ENCODE assay signal across 1 cellular context in genomic region chr1:92536593-92537332, GRCh38.
TF ChIP-seq lines count a peak whose summit lies in the region.

No MANE protein-coding gene starts in this region.

TF ChIP-seq in GM12878, 131 proteins besides CTCF, POLR2A, EP300 and RAD21 (continued from another document and continues in another):
- TF ChIP-seq ELK1 (IDR thresholded peaks at IDR 0.05; ENCODE audit: low read depth, low read length) = no peak
- TF ChIP-seq HDGF (IDR thresholded peaks at IDR 0.05) = no peak
- no peak for TF ChIP-seq HCFC1 (IDR thresholded peaks at IDR 0.05; ENCODE audit: low read length)
- no peak for TF ChIP-seq ZNF274 (IDR thresholded peaks at IDR 0.05; ENCODE audit: insufficient read depth, insufficient read length)
- TF ChIP-seq SP1 (IDR thresholded peaks at IDR 0.05; ENCODE audit: low read depth, low read length) = peak; percentile 30
- no peak for TF ChIP-seq MYC (IDR thresholded peaks at IDR 0.05; ENCODE audit: insufficient read depth, insufficient read length, insufficient replicate concordance, low read length, severe bottlenecking)
- no peak for TF ChIP-seq HDAC6 (IDR thresholded peaks at IDR 0.05; ENCODE audit: unreplicated experiment)
- TF ChIP-seq MAX (IDR thresholded peaks at IDR 0.05; ENCODE audit: low read depth, low read length) = no peak
- peak; percentile 66 for TF ChIP-seq IKZF1 (conservative IDR thresholded peaks at IDR 0.05)
- TF ChIP-seq NR2C2 (IDR thresholded peaks at IDR 0.05; ENCODE audit: borderline replicate concordance, control insufficient read depth, insufficient read length, low read depth) = no peak
- TF ChIP-seq MEF2B (IDR thresholded peaks at IDR 0.05; ENCODE audit: partially characterized antibody, poor library complexity, severe bottlenecking) = peak; percentile 62
- peak; percentile 65 for TF ChIP-seq ATF2 (IDR thresholded peaks at IDR 0.05; ENCODE audit: low read length)
- no peak for TF ChIP-seq FOS (IDR thresholded peaks at IDR 0.05; ENCODE audit: borderline replicate concordance, extremely low read depth, insufficient read length)
- TF ChIP-seq SMAD5 (IDR thresholded peaks at IDR 0.05; ENCODE audit: low read depth) = no peak
- no peak for TF ChIP-seq ASH2L (IDR thresholded peaks at IDR 0.05; ENCODE audit: borderline replicate concordance, low read depth)
- TF ChIP-seq CHD1 (IDR thresholded peaks at IDR 0.05; ENCODE audit: low read depth, low read length) = no peak
- TF ChIP-seq NFYA (IDR thresholded peaks at IDR 0.05; ENCODE audit: borderline replicate concordance, low read depth, low read length) = no peak
- TF ChIP-seq SIN3A (IDR thresholded peaks at IDR 0.05; ENCODE audit: low read depth, low read length) = no peak
- peak; percentile 62 for TF ChIP-seq BCL3 (IDR thresholded peaks at IDR 0.05; ENCODE audit: borderline replicate concordance, insufficient read depth, low read depth, low read length, poor library complexity, severe bottlenecking)
- TF ChIP-seq ZBTB4 (CRISPR knock-in tag; IDR thresholded peaks at IDR 0.05) = no peak
- no peak for TF ChIP-seq EED (IDR thresholded peaks at IDR 0.05; ENCODE audit: low read depth)
- TF ChIP-seq ZNF217 (IDR thresholded peaks at IDR 0.05) = peak; percentile 63; the same call in 1 of the 2 replicates
- peak; percentile 72 to 73; a peak in 2 of 4 replicates for TF ChIP-seq IKZF2 (IDR thresholded peaks at IDR 0.05)
- no peak for TF ChIP-seq STAT1 (conservative IDR thresholded peaks at IDR 0.05)
- no peak for TF ChIP-seq POLR2AphosphoS5 (IDR thresholded peaks at IDR 0.05; ENCODE audit: low read length)
- no peak for TF ChIP-seq ZBED1 (IDR thresholded peaks at IDR 0.05; ENCODE audit: borderline replicate concordance)
- TF ChIP-seq BRCA1 (IDR thresholded peaks at IDR 0.05; ENCODE audit: low read depth, low read length) = no peak
- TF ChIP-seq NR2C1 (IDR thresholded peaks at IDR 0.05) = peak; percentile 12; the same call in 1 of the 2 replicates
- TF ChIP-seq POU2F2 (IDR thresholded peaks at IDR 0.05; ENCODE audit: borderline replicate concordance, low read depth, low read length) = 0 out of 3 replicates have a peak, but pooled peaks have one; percentile 9
- no peak for TF ChIP-seq RCOR1 (conservative IDR thresholded peaks at IDR 0.05; ENCODE audit: low read depth, low read length)
- no peak for TF ChIP-seq ATF3 (IDR thresholded peaks at IDR 0.05; ENCODE audit: borderline replicate concordance, extremely low read depth, low read depth, low read length)
- no peak for TF ChIP-seq BACH1 (IDR thresholded peaks at IDR 0.05; ENCODE audit: borderline replicate concordance)
- TF ChIP-seq ZNF622 (IDR thresholded peaks at IDR 0.05) = no peak
- no peak for TF ChIP-seq RBBP5 (conservative IDR thresholded peaks at IDR 0.05)
- TF ChIP-seq FOXM1 (IDR thresholded peaks at IDR 0.05; ENCODE audit: low read depth, low read length) = peak; percentile 80; the same call in 1 of the 2 replicates
- no peak for TF ChIP-seq CBX5 (IDR thresholded peaks at IDR 0.05; ENCODE audit: low read depth)
- no peak for TF ChIP-seq ZBTB33 (IDR thresholded peaks at IDR 0.05)
- no peak for TF ChIP-seq POLR2AphosphoS2 (IDR thresholded peaks at IDR 0.05; ENCODE audit: low read depth, low read length)
- no peak for TF ChIP-seq IRF3 (IDR thresholded peaks at IDR 0.05)
- peak; percentile 45; the same call in 1 of the 2 replicates for TF ChIP-seq USF2 (IDR thresholded peaks at IDR 0.05; ENCODE audit: borderline replicate concordance, low read depth, low read length)
- TF ChIP-seq SUPT20H (IDR thresholded peaks at IDR 0.05; ENCODE audit: borderline replicate concordance, control insufficient read depth, low read depth, low read length) = no peak
- peak; percentile 97 for TF ChIP-seq SKIL (IDR thresholded peaks at IDR 0.05; ENCODE audit: low read depth, poor library complexity, severe bottlenecking)
- TF ChIP-seq KAT2A (conservative IDR thresholded peaks at IDR 0.05; ENCODE audit: control insufficient read depth, low read depth, low read length) = no peak
- TF ChIP-seq ZNF207 (IDR thresholded peaks at IDR 0.05; ENCODE audit: borderline replicate concordance) = no peak
- TF ChIP-seq GABPA (IDR thresholded peaks at IDR 0.05; ENCODE audit: low read depth) = no peak
- no peak for TF ChIP-seq IRF5 (IDR thresholded peaks at IDR 0.05; ENCODE audit: borderline replicate concordance)
- TF ChIP-seq RFX5 (IDR thresholded peaks at IDR 0.05; ENCODE audit: low read depth, low read length) = no peak
- 0 out of 4 replicates have a peak, but pooled peaks of 1 of the 2 experiments have one; percentile 24 for TF ChIP-seq CEBPB (IDR thresholded peaks at IDR 0.05; ENCODE audit: borderline replicate concordance in 1 of 2, low read depth in 2 of 2, low read length in 2 of 2)
- peak; percentile 56; the same call in 1 of the 2 replicates for TF ChIP-seq MXI1 (IDR thresholded peaks at IDR 0.05; ENCODE audit: low read depth, low read length)
- peak; percentile 92 for TF ChIP-seq RUNX3 (IDR thresholded peaks at IDR 0.05; ENCODE audit: low read length)
- peak; percentile 94 for TF ChIP-seq RAD51 (IDR thresholded peaks at IDR 0.05)
